21 cellular contexts compared by ENCODE assay signal in genomic region chr11:17747131-17747955, GRCh38. TPM values are rescaled to one million over a fixed set of nuclear protein-coding genes. Genes with fewer than 3 reads are reported as not detected.
DNase-seq lines count a peak whose midpoint lies in the region; ATAC-seq, FAIRE-seq and TF ChIP-seq lines count a peak whose summit lies in the region.
"Had no signal": no experiment of that assay in that cellular context is flagged by ENCODE, and none has a peak within 500 bp of the region (broad histone marks: within the 10 kb centered on the region; RNA-seq: fewer than 3 reads in every experiment).

No MANE protein-coding gene starts in this region.

- H3K4me2 ChIP-seq in PC-3 (ENCODE audit: low read length) (no peak overlapping the region), HepG2 (ENCODE audit: low read depth, low read length) (no peak overlapping the region)
- H3K4me2 ChIP-seq: KMS-11, SK-N-SH had no signal

- WGBS in HepG2 (ENCODE audit: low lambda C conversion rate), result 29% methylated on average over 5 of the region's 19 CpGs
- 66 to 82% methylated on average over 19 of the region's 19 CpGs for WGBS in sigmoid colon, 2 donors

- no peaks in the 10 kb centered on the region for H3K36me3 ChIP-seq in PC-3 (ENCODE audit: low read depth, low read length)
- no peaks in the 10 kb centered on the region for H3K36me3 ChIP-seq in HepG2 (replicated peaks in 1 of 2; ENCODE audit: control insufficient read depth in 1 of 2, insufficient read depth in 2 of 2, low read length in 2 of 2)
- H3K36me3 ChIP-seq in sigmoid colon, result no peaks in the 10 kb centered on the region
- H3K36me3 ChIP-seq: BE2C, MG63 had no signal

- H3K27ac Mint-ChIP-seq in T-helper 2 cell treated with Interferon-gamma antibody and Interleukin-4, amounts not matched to agents 5 μg/mL and 100 μg/mL, for 36 hours, result no peak overlapping the region

- FAIRE-seq in HepG2 (lab: Jason Lieb, UNC), result no peak
- FAIRE-seq: GM12878, GM18507 had no signal

- TF ChIP-seq POLR2A in HepG2 (IDR thresholded peaks at IDR 0.05; ENCODE audit: insufficient read depth in 1 of 2, low read depth in 2 of 2, low read length in 2 of 2) (no peak), sigmoid colon (IDR thresholded peaks at IDR 0.05) (no peak)

- H3K27me3 Mint-ChIP-seq in T-helper 2 cell treated with Interferon-gamma antibody and Interleukin-4, amounts not matched to agents 5 μg/mL and 100 μg/mL, for 36 hours (ENCODE audit: low read depth), result no peaks in the 10 kb centered on the region

- H3K4me1 ChIP-seq in PC-3 (ENCODE audit: insufficient read depth, low read length) (peaks cover 15% of the 10 kb centered on the region), HepG2 (ENCODE audit: insufficient read depth, low read length) (peaks cover 30% of the 10 kb centered on the region), sigmoid colon (no peaks in the 10 kb centered on the region)
- H3K4me1 ChIP-seq: BE2C had no signal

- H3F3A ChIP-seq in PC-3 (ENCODE audit: low read length, unreplicated experiment), result no peaks in the 10 kb centered on the region

- H3K9me3 Mint-ChIP-seq in T-helper 2 cell treated with Interferon-gamma antibody and Interleukin-4, amounts not matched to agents 5 μg/mL and 100 μg/mL, for 36 hours, result no peaks in the 10 kb centered on the region
- H3K9me3 Mint-ChIP-seq: CD4-positive, alpha-beta memory T cell had no signal

- no peaks in the 10 kb centered on the region for H3K36me3 Mint-ChIP-seq in T-helper 2 cell treated with Interferon-gamma antibody and Interleukin-4, amounts not matched to agents 5 μg/mL and 100 μg/mL, for 36 hours (ENCODE audit: low read depth)
- H3K36me3 Mint-ChIP-seq: CD4-positive, alpha-beta memory T cell had no signal

- CTCF ChIA-PET in PC-3 (lab: Charles Lee) (no interaction called here), HepG2 (lab: Yijun Ruan, JAX; ENCODE audit: low intra/inter-chr PET ratio, low total read pairs) (no interaction called here)

- no peak overlapping the region for H3K27ac ChIP-seq in PC-3 (ENCODE audit: low read length)
- H3K27ac ChIP-seq in HepG2 (ENCODE audit: extremely low read length, insufficient read depth, low read length), result no peak overlapping the region
- H3K27ac ChIP-seq in sigmoid colon, result no peak overlapping the region
- H3K27ac ChIP-seq: KMS-11 had no signal

- no peak for TF ChIP-seq EP300 in HepG2 (IDR thresholded peaks at IDR 0.05; ENCODE audit: low read depth in 2 of 2, low read length in 2 of 2)
- TF ChIP-seq EP300 in HepG2 (CRISPR knock-in tag; IDR thresholded peaks at IDR 0.05; ENCODE audit: borderline replicate concordance), result no peak
- TF ChIP-seq EP300 in sigmoid colon (IDR thresholded peaks at IDR 0.05), result no peak

- TF ChIP-seq CTCF in PC-3 (conservative IDR thresholded peaks at IDR 0.05; ENCODE audit: low read depth, low read length), result no peak
- no peak for TF ChIP-seq CTCF in HepG2 (CRISPR knock-in tag; IDR thresholded peaks at IDR 0.05)
- no peak for TF ChIP-seq CTCF in sigmoid colon (IDR thresholded peaks at IDR 0.05)

- TF ChIP-seq RAD21 in HepG2 (CRISPR knock-in tag; IDR thresholded peaks at IDR 0.05), result no peak

- H3K27me3 ChIP-seq in PC-3 (ENCODE audit: low read length), result peaks cover 5% of the 10 kb centered on the region; the same call in 1 of the 2 replicates
- peaks cover 1 to 29% of the 10 kb centered on the region in 2 experiments; a peak in 3 of 5 replicates for H3K27me3 ChIP-seq in HepG2 (ENCODE audit: control insufficient read depth in 1 of 2, insufficient read depth in 2 of 2, low read length in 2 of 2)
- H3K27me3 ChIP-seq in sigmoid colon, result peaks cover 0 to 7% (median 0%) of the 10 kb centered on the region in 3 donors
- H3K27me3 ChIP-seq: BE2C, MG63 had no signal

- DNase-seq in G401 (ENCODE audit: low spot score) (peak; percentile 83), PC-3 (peak; percentile 29), HepG2 (ENCODE audit: low spot score) (no peak), sigmoid colon (peak; percentile 57), SIG-M5 treated with dmso at 0.1 percent for 504 hours (lab: John Stamatoyannopoulos, UW; ENCODE audit: unreplicated experiment) (no peak)
- DNase-seq in T-helper 2 cell treated with Interferon-gamma antibody and Interleukin-4, amounts not matched to agents 5 μg/mL and 100 μg/mL, for 36 hours (ENCODE audit: low spot score), result no peak
- DNase-seq: BE2C; CD4-positive, alpha-beta memory T cell; GOT3; MG63; NCI-H1092; NCI-H146; NCI-H2081 treated with DMSO at 0.1 percent for 48 hours; NCI-H510A treated with DMSO at 0.1 percent for 48 hours; Right ventricle myocardium superior; SK-N-SH had no signal

- no peak overlapping the region for H3K9ac ChIP-seq in PC-3 (ENCODE audit: low read length)
- H3K9ac ChIP-seq in HepG2 (ENCODE audit: insufficient read depth, low read depth, low read length), result no peak overlapping the region
- H3K9ac ChIP-seq: KMS-11, SK-N-SH had no signal

- H3K9me2 ChIP-seq in PC-3 (replicated peaks; ENCODE audit: low read length), result no peaks in the 10 kb centered on the region
- H3K9me2 ChIP-seq: SK-N-SH had no signal

- ATAC-seq in PC-3, result no peak
- no peak for ATAC-seq in HepG2
- no peak for ATAC-seq in GM18873 (IDR thresholded peaks at IDR 0.05; ENCODE audit: low FRiP score, unreplicated experiment)
- ATAC-seq: GM12878 had no signal

- POLR2A ChIA-PET in PC-3 (lab: Charles Lee; ENCODE audit: unreplicated experiment) (no interaction called here), HepG2 (lab: Yijun Ruan, JAX) (no interaction called here)

- no TSS peak for BruUV-seq in PC-3 (replicated peaks; lab: Mats Ljungman, UMichigan)
- no TSS peak for BruUV-seq in HepG2 (replicated peaks; lab: Mats Ljungman, UMichigan)

- in situ Hi-C loops in G401 (cut with HindIII; ENCODE audit: low sequenced_read_pairs) (loop anchor here (25.0 kb wide), 1 partner anchor 240 kb away; no protein-coding TSS in a partner anchor), HepG2 (cut with HindIII; ENCODE audit: extremely low pct_ligation_motif_present, low pct_unique_long_range_greater_than_20kb) (no loop called here)

- H3K9me3 ChIP-seq in PC-3 (ENCODE audit: low read length) (no peaks in the 10 kb centered on the region), HepG2 (ENCODE audit: low read length) (no peaks in the 10 kb centered on the region), sigmoid colon (no peaks in the 10 kb centered on the region)
- H3K9me3 ChIP-seq: BE2C, MG63, SK-N-SH had no signal

- intact Hi-C loops in PC-3 (cut with micrococcal nuclease) (no loop called here), HepG2 (cut with micrococcal nuclease; ENCODE audit: unreplicated experiment) (no loop called here), sigmoid colon (cut with DNase I) (no loop called here)

- H2AFZ ChIP-seq in PC-3 (ENCODE audit: low read length) (no peak overlapping the region), HepG2 (ENCODE audit: low read length) (no peak overlapping the region)

- H3K4me3 ChIP-seq in PC-3 (ENCODE audit: low read length) (no peak overlapping the region), HepG2 (replicated peaks in 1 of 3; ENCODE audit: insufficient read depth in 1 of 3, low read depth in 2 of 3, low read length in 3 of 3) (no peak overlapping the region), sigmoid colon (no peak overlapping the region)
- H3K4me3 ChIP-seq: GM12878, MG63 had no signal

- H4K20me1 ChIP-seq in PC-3 (ENCODE audit: low read length) (no peaks in the 10 kb centered on the region), HepG2 (ENCODE audit: insufficient read depth, low read length) (no peaks in the 10 kb centered on the region)

- no peak overlapping the region for H3K4me3 Mint-ChIP-seq in T-helper 2 cell treated with Interferon-gamma antibody and Interleukin-4, amounts not matched to agents 5 μg/mL and 100 μg/mL, for 36 hours
- H3K4me3 Mint-ChIP-seq: CD4-positive, alpha-beta memory T cell had no signal

- no peaks in the 10 kb centered on the region for H3K4me1 Mint-ChIP-seq in T-helper 2 cell treated with Interferon-gamma antibody and Interleukin-4, amounts not matched to agents 5 μg/mL and 100 μg/mL, for 36 hours (ENCODE audit: low read depth)
- H3K4me1 Mint-ChIP-seq: CD4-positive, alpha-beta memory T cell had no signal

- H3K79me2 ChIP-seq in PC-3 (ENCODE audit: low read length) (no peaks in the 10 kb centered on the region), HepG2 (ENCODE audit: insufficient read depth, low read length) (no peaks in the 10 kb centered on the region)

RNA-seq across cellular contexts. Expression of gene KCNC1, which starts 12.8 kb away (rescaled TPM):
- total RNA-seq in G401 (2014; rRNA removed; shearing (Covaris generic)), result 0.06 and 0.37 TPM in 2 replicates
- total RNA-seq in PC-3 (2014; rRNA removed), result not detected in 2 replicates
- 0.03 and 0.04 TPM in 2 replicates for total RNA-seq in HepG2 (2016; rRNA removed; fragmentation: Illumina TruSeq; extraction: Trizol)
- total RNA-seq in HepG2 (2016; cell fraction: cytosol; rRNA removed; fragmentation: Illumina TruSeq; extraction: Trizol; ENCODE audit: low read depth), result not detected in 2 replicates
- 0.04 and 0.06 TPM in 2 replicates for total RNA-seq in HepG2 (2016; cell fraction: insoluble cytoplasmic fraction; rRNA removed; fragmentation: Illumina TruSeq; extraction: Trizol)
- 0.03 and 0.10 TPM in 2 replicates for total RNA-seq in HepG2 (2016; cell fraction: membrane; rRNA removed; fragmentation: Illumina TruSeq; extraction: Trizol)
- 0.34 and 0.38 TPM in 2 replicates for total RNA-seq in HepG2 (2016; cell fraction: nucleus; rRNA removed; fragmentation: Illumina TruSeq; extraction: Trizol)
- 0.01 TPM in 1 of 2 replicates, not detected in the other for polyA plus RNA-seq in HepG2 (2011; rRNA removed)
- not detected in 2 replicates for polyA plus RNA-seq in HepG2 (2011; cell fraction: cytosol; rRNA removed)
- polyA plus RNA-seq in HepG2 (2011; cell fraction: nucleus; rRNA removed), result 0.16 and 0.19 TPM in 2 replicates
- 0.11 and 0.51 TPM in 2 replicates for polyA plus RNA-seq in HepG2 (2012)
- 0.02 TPM in 1 of 2 replicates, not detected in the other for polyA plus RNA-seq in HepG2 (2016; cell fraction: cytosol; fragmentation: Illumina TruSeq; extraction: Trizol; ENCODE audit: low read depth)
- 0.07 TPM in 1 of 2 replicates, not detected in the other for polyA plus RNA-seq in HepG2 (2016; cell fraction: insoluble cytoplasmic fraction; fragmentation: Illumina TruSeq; extraction: Trizol; ENCODE audit: low read depth)
- polyA plus RNA-seq in HepG2 (2016; cell fraction: membrane; fragmentation: Illumina TruSeq; extraction: Trizol; ENCODE audit: low read depth), result 0.02 TPM in 1 of 2 replicates, not detected in the other
- 0.36 and 0.99 TPM in 2 replicates for polyA plus RNA-seq in HepG2 (2016; cell fraction: nucleus; fragmentation: Illumina TruSeq; extraction: Trizol; ENCODE audit: insufficient read depth, low read depth)
- not detected in 2 replicates for polyA minus RNA-seq in HepG2 (2011; rRNA and poly(A)+ RNA removed; ENCODE audit: low replicate concordance)
- polyA minus RNA-seq in HepG2 (2011; cell fraction: cytosol; rRNA and poly(A)+ RNA removed), result not detected in 2 replicates
- 0.39 and 0.50 TPM in 2 replicates for polyA minus RNA-seq in HepG2 (2011; cell fraction: nucleus; rRNA and poly(A)+ RNA removed)
- 1 to 10 TPM in 1 of 4 donors, under 1 TPM in 2, not detected in 1; 0.36 to 1.9 (median 0.54) TPM for total RNA-seq in sigmoid colon
- under 1 TPM in 1 of 3 donors, not detected in 2; 0.42 TPM for polyA plus RNA-seq in sigmoid colon
- total RNA-seq: CD4-positive, alpha-beta memory T cell; GM12878; Right ventricle myocardium superior had no signal
- polyA plus RNA-seq: AG04450 had no signal

RNA-seq across cellular contexts. Expression of gene MYOD1, which starts 28.0 kb away (rescaled TPM):
- total RNA-seq in G401 (2014; rRNA removed; shearing (Covaris generic)), result 0.12 TPM in 1 of 2 replicates, not detected in the other
- not detected in 2 replicates for total RNA-seq in PC-3 (2014; rRNA removed)
- not detected in 2 replicates for total RNA-seq in HepG2 (2016; rRNA removed; fragmentation: Illumina TruSeq; extraction: Trizol)
- not detected in 2 replicates for total RNA-seq in HepG2 (2016; cell fraction: cytosol; rRNA removed; fragmentation: Illumina TruSeq; extraction: Trizol; ENCODE audit: low read depth)
- not detected in 2 replicates for total RNA-seq in HepG2 (2016; cell fraction: insoluble cytoplasmic fraction; rRNA removed; fragmentation: Illumina TruSeq; extraction: Trizol)
- total RNA-seq in HepG2 (2016; cell fraction: membrane; rRNA removed; fragmentation: Illumina TruSeq; extraction: Trizol), result not detected in 2 replicates
- not detected in 2 replicates for total RNA-seq in HepG2 (2016; cell fraction: nucleus; rRNA removed; fragmentation: Illumina TruSeq; extraction: Trizol)
- not detected in 2 replicates for polyA plus RNA-seq in HepG2 (2011; rRNA removed)
- not detected in 2 replicates for polyA plus RNA-seq in HepG2 (2011; cell fraction: cytosol; rRNA removed)
- polyA plus RNA-seq in HepG2 (2011; cell fraction: nucleus; rRNA removed), result not detected in 2 replicates
- not detected in 2 replicates for polyA plus RNA-seq in HepG2 (2012)
- not detected in 2 replicates for polyA plus RNA-seq in HepG2 (2016; cell fraction: cytosol; fragmentation: Illumina TruSeq; extraction: Trizol; ENCODE audit: low read depth)
- polyA plus RNA-seq in HepG2 (2016; cell fraction: insoluble cytoplasmic fraction; fragmentation: Illumina TruSeq; extraction: Trizol; ENCODE audit: low read depth), result not detected in 2 replicates
- polyA plus RNA-seq in HepG2 (2016; cell fraction: membrane; fragmentation: Illumina TruSeq; extraction: Trizol; ENCODE audit: low read depth), result not detected in 2 replicates
- polyA plus RNA-seq in HepG2 (2016; cell fraction: nucleus; fragmentation: Illumina TruSeq; extraction: Trizol; ENCODE audit: insufficient read depth, low read depth), result not detected in 2 replicates
- not detected in 2 replicates for polyA minus RNA-seq in HepG2 (2011; rRNA and poly(A)+ RNA removed; ENCODE audit: low replicate concordance)
- not detected in 2 replicates for polyA minus RNA-seq in HepG2 (2011; cell fraction: cytosol; rRNA and poly(A)+ RNA removed)
- polyA minus RNA-seq in HepG2 (2011; cell fraction: nucleus; rRNA and poly(A)+ RNA removed), result not detected in 2 replicates
- not detected for total RNA-seq in sigmoid colon
- not detected for polyA plus RNA-seq in sigmoid colon
- total RNA-seq: CD4-positive, alpha-beta memory T cell; GM12878; Right ventricle myocardium superior had no signal
- polyA plus RNA-seq: AG04450; CD4-positive, alpha-beta memory T cell; GM12878; SK-N-SH had no signal

Comparison
In these comparisons a context has a peak if more than half of its experiments do, and no peak if none do; other contexts are left out.
1. DNase-seq: peak in G401 (single experiment), PC-3 (single experiment) and sigmoid colon (single experiment); none in HepG2 (single experiment), T-helper 2 cell treated with Interferon-gamma antibody and Interleukin-4, amounts not matched to agents 5 μg/mL and 100 μg/mL, for 36 hours (single experiment) and SIG-M5 treated with dmso at 0.1 percent for 504 hours (single experiment).